24 cellular contexts compared by ENCODE assay signal in genomic region chr17:31226373-31226772, GRCh38.
DNase-seq lines count a peak whose midpoint lies in the region; ATAC-seq and TF ChIP-seq lines count a peak whose summit lies in the region.
"Had no signal": no experiment of that assay in that cellular context is flagged by ENCODE, and none has a peak within 500 bp of the region (broad histone marks: within the 10 kb centered on the region; RNA-seq: fewer than 3 reads in every experiment).

No MANE protein-coding gene starts in this region.

- intact Hi-C loops in activated T-helper 2 cell treated with anti-CD3 and anti-CD28 coated beads, Interferon-gamma antibody, Interleukin-2, Interleukin-4, amounts not matched to agents 10 μg/mL and 5 μg/mL and 100 μg/mL, durations not matched to agents 14 hours and 24 hours and 36 hours (cut with micrococcal nuclease) = no loop called here

- in situ Hi-C loops in KBM-7 (cut with MboI; ENCODE audit: low pct_unique_long_range_greater_than_20kb, low sequenced_read_pairs) = no loop called here

- H3K4me1 Mint-ChIP-seq in activated T-helper 2 cell treated with anti-CD3 and anti-CD28 coated beads, Interferon-gamma antibody, Interleukin-2, Interleukin-4, amounts not matched to agents 10 μg/mL and 5 μg/mL and 100 μg/mL, durations not matched to agents 14 hours and 24 hours and 36 hours (ENCODE audit: low read depth) = peaks cover 2% of the 10 kb centered on the region
- peaks cover 8% of the 10 kb centered on the region for H3K4me1 Mint-ChIP-seq in type B pancreatic cell (ENCODE audit: unreplicated experiment)
- H3K4me1 Mint-ChIP-seq: neural crest cell had no signal

- peak; percentile 40 for DNase-seq in KBM-7
- DNase-seq in SKM-1 (lab: John Stamatoyannopoulos, UW; ENCODE audit: unreplicated experiment) = peak; percentile 3
- DNase-seq in activated T-helper 2 cell treated with anti-CD3 and anti-CD28 coated beads, Interferon-gamma antibody, Interleukin-2, Interleukin-4, amounts not matched to agents 10 μg/mL and 5 μg/mL and 100 μg/mL, durations not matched to agents 14 hours and 24 hours and 36 hours (ENCODE audit: low spot score) = no peak
- no peak for DNase-seq in type B pancreatic cell (ENCODE audit: extremely low spot score, unreplicated experiment)
- DNase-seq in DMS 273 (lab: John Stamatoyannopoulos, UW; ENCODE audit: unreplicated experiment) = no peak
- DNase-seq in NCI-H187 treated with DMSO at 0.1 percent for 48 hours (lab: John Stamatoyannopoulos, UW) = no peak
- DNase-seq: activated naive CD4-positive, alpha-beta T cell treated with anti-CD3 and anti-CD28 coated beads, Interleukin-2, amount 50 U/mL, for 16 hours; activated T-cell treated with anti-CD3 and anti-CD28 coated beads, Interleukin-2, amount 50 U/mL, for 72 hours; aorta; caudate nucleus; dermis blood vessel endothelial cell; islet precursor cell; lower lobe of right lung; NCI-H1092 treated with DMSO at 0.1 percent for 48 hours; NCI-H2029 treated with DMSO at 0.1 percent for 48 hours; NCI-H226; right cardiac atrium; stimulated activated CD4-positive, alpha-beta T cell treated with anti-CD3 and anti-CD28 coated beads, Interleukin-4, amount 100 ng/mL, for 4 hours; stimulated activated naive CD4-positive, alpha-beta T cell treated with Interleukin-2 at 50 U/mL for 16 hours had no signal

- H3K9me3 Mint-ChIP-seq in activated T-helper 2 cell treated with anti-CD3 and anti-CD28 coated beads, Interferon-gamma antibody, Interleukin-2, Interleukin-4, amounts not matched to agents 10 μg/mL and 5 μg/mL and 100 μg/mL, durations not matched to agents 14 hours and 24 hours and 36 hours = no peaks in the 10 kb centered on the region
- H3K9me3 Mint-ChIP-seq in type B pancreatic cell = no peaks in the 10 kb centered on the region
- H3K9me3 Mint-ChIP-seq: activated T-cell treated with anti-CD3 and anti-CD28 coated beads, Interleukin-2, amount 50 U/mL, for 72 hours; CD8-positive, alpha-beta memory T cell; neural crest cell had no signal

- TF ChIP-seq CTCF in type B pancreatic cell (conservative IDR thresholded peaks at IDR 0.05) = no peak

- ATAC-seq in HG03442 (IDR thresholded peaks at IDR 0.05; ENCODE audit: unreplicated experiment) = no peak
- ATAC-seq: activated CD4-positive, CD25-positive, alpha-beta regulatory T cell treated with anti-CD3 and anti-CD28 coated beads, Interleukin-2, amount 50 U/mL, for 24 hours; activated T-cell treated with anti-CD3 and anti-CD28 coated beads, Interleukin-2, amount 50 U/mL, for 72 hours; lower lobe of right lung; right cardiac atrium; SK-N-SH treated with all-trans-retinoic acid at 6 μM for 48 hours had no signal

- H3K36me3 Mint-ChIP-seq in activated T-helper 2 cell treated with anti-CD3 and anti-CD28 coated beads, Interferon-gamma antibody, Interleukin-2, Interleukin-4, amounts not matched to agents 10 μg/mL and 5 μg/mL and 100 μg/mL, durations not matched to agents 14 hours and 24 hours and 36 hours (ENCODE audit: low read depth) = peaks cover 6% of the 10 kb centered on the region
- peaks cover 13% of the 10 kb centered on the region for H3K36me3 Mint-ChIP-seq in type B pancreatic cell

- H3K4me3 Mint-ChIP-seq in activated T-helper 2 cell treated with anti-CD3 and anti-CD28 coated beads, Interferon-gamma antibody, Interleukin-2, Interleukin-4, amounts not matched to agents 10 μg/mL and 5 μg/mL and 100 μg/mL, durations not matched to agents 14 hours and 24 hours and 36 hours (ENCODE audit: low read depth) = no peak overlapping the region
- H3K4me3 Mint-ChIP-seq in type B pancreatic cell = no peak overlapping the region
- H3K4me3 Mint-ChIP-seq: activated T-cell treated with anti-CD3 and anti-CD28 coated beads, Interleukin-2, amount 50 U/mL, for 72 hours; neural crest cell had no signal

- H3K27ac Mint-ChIP-seq in activated T-helper 2 cell treated with anti-CD3 and anti-CD28 coated beads, Interferon-gamma antibody, Interleukin-2, Interleukin-4, amounts not matched to agents 10 μg/mL and 5 μg/mL and 100 μg/mL, durations not matched to agents 14 hours and 24 hours and 36 hours = peak overlapping the region; percentile 63
- H3K27ac Mint-ChIP-seq in type B pancreatic cell = peak overlapping the region; percentile 55
- H3K27ac Mint-ChIP-seq: activated T-cell treated with anti-CD3 and anti-CD28 coated beads, Interleukin-2, amount 50 U/mL, for 72 hours had no signal

- H3K27me3 Mint-ChIP-seq in activated T-helper 2 cell treated with anti-CD3 and anti-CD28 coated beads, Interferon-gamma antibody, Interleukin-2, Interleukin-4, amounts not matched to agents 10 μg/mL and 5 μg/mL and 100 μg/mL, durations not matched to agents 14 hours and 24 hours and 36 hours (ENCODE audit: low read depth) = no peaks in the 10 kb centered on the region
- no peaks in the 10 kb centered on the region for H3K27me3 Mint-ChIP-seq in type B pancreatic cell
- H3K27me3 Mint-ChIP-seq: CD8-positive, alpha-beta memory T cell had no signal

Comparison
In these comparisons a context has a peak if more than half of its experiments do, and no peak if none do; other contexts are left out.
1. DNase-seq: peak in KBM-7 (single experiment) and SKM-1 (single experiment); none in activated T-helper 2 cell treated with anti-CD3 and anti-CD28 coated beads, Interferon-gamma antibody, Interleukin-2, Interleukin-4, amounts not matched to agents 10 μg/mL and 5 μg/mL and 100 μg/mL, durations not matched to agents 14 hours and 24 hours and 36 hours (single experiment), type B pancreatic cell (single experiment), DMS 273 (single experiment) and NCI-H187 treated with DMSO at 0.1 percent for 48 hours (single experiment).